Comparison of ENCODE assay signal across 16 cellular contexts in the genomic region with DNA sequence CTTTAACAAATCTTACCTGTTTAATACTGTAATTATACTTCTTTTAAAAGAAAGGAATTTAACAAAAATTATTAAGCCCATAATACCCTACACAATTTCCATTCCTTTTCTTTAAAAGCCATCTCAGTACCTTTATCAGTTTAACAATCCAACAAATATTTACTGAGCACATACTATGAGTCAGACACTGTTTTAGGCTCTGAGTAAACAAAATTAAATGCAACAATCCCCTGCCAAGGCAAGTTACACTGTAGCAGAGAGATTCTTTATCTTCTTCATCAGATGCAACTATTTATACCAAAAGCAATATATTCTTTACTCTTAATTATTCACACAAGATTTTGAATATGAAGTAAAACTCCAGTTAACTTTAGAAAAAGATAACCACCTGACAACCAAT.
"Had no signal": no experiment of that assay in that cellular context is flagged by ENCODE, and none has a peak within 500 bp of the region (broad histone marks: within the 10 kb centered on the region; RNA-seq: fewer than 3 reads in every experiment).

No MANE protein-coding gene starts in this region.

- H3K36me3 ChIP-seq: cardiac muscle cell, left lung, neutrophil, thoracic aorta, upper lobe of right lung had no signal

- ATAC-seq: activated CD8-positive, alpha-beta T cell treated with anti-CD3 and anti-CD28 coated beads, Interleukin-2, amount 10 ng/mL, durations not matched to agents 7 days and 5 days; left lung; natural killer cell; upper lobe of right lung had no signal

- H3K9me3 ChIP-seq: left lung, neutrophil, thoracic aorta, upper lobe of right lung had no signal

- FAIRE-seq: astrocyte, kidney had no signal

- H3K27ac ChIP-seq: cardiac muscle cell, dorsolateral prefrontal cortex, left lung, neutrophil, thoracic aorta, upper lobe of right lung had no signal

- H3K27me3 ChIP-seq: cardiac muscle cell, left lung, neutrophil, upper lobe of right lung had no signal

- H3K4me3 ChIP-seq: cardiac muscle cell, dorsolateral prefrontal cortex, left lung, thoracic aorta, upper lobe of right lung had no signal

- DNase-seq: activated B cell treated with CpG ODN at 0.5 μM for 24 hours; activated CD4-positive, alpha-beta T cell treated with anti-CD3 and anti-CD28 coated beads for 48 hours; activated CD8-positive, alpha-beta T cell treated with anti-CD3 and anti-CD28 coated beads, Interleukin-2, amount 10 ng/mL, durations not matched to agents 7 days and 5 days; activated naive CD4-positive, alpha-beta T cell treated with Interleukin-2 at 50 U/mL for 16 hours; dorsolateral prefrontal cortex; endodermal cell; hippocampal formation; kidney; left lung; mammary epithelial cell; natural killer cell; upper lobe of right lung had no signal
